ENCODE assay signal across 22 cellular contexts in genomic region chr10:9848981-9849380, GRCh38.
DNase-seq lines count a peak whose midpoint lies in the region; ATAC-seq and TF ChIP-seq lines count a peak whose summit lies in the region.
"Had no signal": no experiment of that assay in that cellular context is flagged by ENCODE, and none has a peak within 500 bp of the region (broad histone marks: within the 10 kb centered on the region; RNA-seq: fewer than 3 reads in every experiment).

No MANE protein-coding gene starts in this region.

- TF ChIP-seq CTCF in adrenal gland (IDR thresholded peaks at IDR 0.05) (no peak), ascending aorta (IDR thresholded peaks at IDR 0.05) (no peak)

- 47 to 63% (median 55%) methylated on average over 2 of the region's 2 CpGs for WGBS in adrenal gland, 4 donors

- H3K9me3 ChIP-seq in adrenal gland (replicated peaks in 1 of 3) = peaks cover 0 to 9% (median 0%) of the 10 kb centered on the region in 3 donors
- peaks cover 0 to 5% of the 10 kb centered on the region in 2 donors for H3K9me3 ChIP-seq in ascending aorta

- intact Hi-C loops in adrenal gland (cut with DNase I) (loop anchor here in 1 of 2 donors (10.0 kb wide), 1 partner anchor 84 kb away; no protein-coding TSS in a partner anchor), ascending aorta (cut with DNase I) (no loop called here)

- H3K27me3 ChIP-seq in adrenal gland (no peaks in the 10 kb centered on the region), ascending aorta (no peaks in the 10 kb centered on the region)

- H3K4me3 ChIP-seq in adrenal gland = no peak overlapping the region
- H3K4me3 ChIP-seq in ascending aorta = no peak overlapping the region

- H3K27ac ChIP-seq in adrenal gland (no peak overlapping the region), ascending aorta (no peak overlapping the region)
- H3K27ac ChIP-seq: C4-2B, HL-60 had no signal

- H3K4me1 ChIP-seq in adrenal gland (replicated peaks in 1 of 2) (no peaks in the 10 kb centered on the region), ascending aorta (no peaks in the 10 kb centered on the region)

- no peak for ATAC-seq in GM19328 (IDR thresholded peaks at IDR 0.05; ENCODE audit: unreplicated experiment)
- no peak for ATAC-seq in HG03521 (IDR thresholded peaks at IDR 0.05; ENCODE audit: unreplicated experiment)
- ATAC-seq: Panc1 had no signal

- no peak for TF ChIP-seq POLR2A in adrenal gland (IDR thresholded peaks at IDR 0.05)

- no peaks in the 10 kb centered on the region for H3K36me3 ChIP-seq in adrenal gland (replicated peaks in 1 of 2)
- no peaks in the 10 kb centered on the region for H3K36me3 ChIP-seq in ascending aorta

- peak; percentile 36 for DNase-seq in AG20443 (ENCODE audit: low spot score)
- peak; percentile 4 for DNase-seq in GM03348 (ENCODE audit: low spot score)
- DNase-seq in adrenal gland = peak in 5 of 7 donors; percentile 13 to 43 (median 31)
- DNase-seq in kidney tubule cell (ENCODE audit: low spot score) = peak; percentile 13
- DNase-seq in T-helper 1 cell = no peak
- DNase-seq in ascending aorta (ENCODE audit: low spot score in 2 of 2) = no peak
- DNase-seq: ACHN, DMS53, H7, KBM-7, MV-4-11, NCI-H1105 treated with DMSO at 0.1 percent for 48 hours, NCI-H2029 treated with DMSO at 0.1 percent for 48 hours, NCI-H2171, NCI-H345, NCI-H524 treated with DMSO at 0.1 percent for 48 hours, NCI-H82 had no signal

Comparison
In these comparisons a context has a peak if more than half of its experiments do, and no peak if none do; other contexts are left out.
1. DNase-seq: peak in AG20443 (single experiment), GM03348 (single experiment), adrenal gland (5 of 7) and kidney tubule cell (single experiment); none in T-helper 1 cell (0 of 5) and ascending aorta (0 of 2).